Comparison of ENCODE assay signal across 17 cellular contexts in genomic region chr17:43909537-43910231, GRCh38. TPM values are rescaled to one million over a fixed set of nuclear protein-coding genes. Genes with fewer than 3 reads are reported as not detected.
"Had no signal": no experiment of that assay in that cellular context is flagged by ENCODE, and none has a peak within 500 bp of the region (broad histone marks: within the 10 kb centered on the region; RNA-seq: fewer than 3 reads in every experiment).

No MANE protein-coding gene starts in this region.

- H3K4me3 Mint-ChIP-seq: activated naive CD4-positive, alpha-beta T cell treated with anti-CD3 and anti-CD28 coated beads, Interleukin-2, amount 50 U/mL, for 24 hours; stimulated activated naive B cell treated with anti-CD40 and anti-IgM and Interleukin-4, amounts not matched to agents 10 μg/mL and 1 μg/mL and 100 μg/mL, for 72 hours had no signal

- DNase-seq: activated gamma-delta T cell had no signal

- H3K36me3 ChIP-seq: tibial artery, uterus, WERI-Rb-1 had no signal

- H3K27ac Mint-ChIP-seq: activated naive CD4-positive, alpha-beta T cell treated with anti-CD3 and anti-CD28 coated beads, Interleukin-2, amount 50 U/mL, for 24 hours; stimulated activated naive B cell treated with anti-CD40 and anti-IgM and Interleukin-4, amounts not matched to agents 10 μg/mL and 1 μg/mL and 100 μg/mL, for 72 hours had no signal

- FAIRE-seq: astrocyte had no signal

- H3K4me1 ChIP-seq: foreskin keratinocyte had no signal

- H3K27ac ChIP-seq: foreskin keratinocyte, uterus, WERI-Rb-1 had no signal

- H3K27me3 ChIP-seq: uterus had no signal

- H3K9me3 ChIP-seq: tibial artery, uterus had no signal

- H3K36me3 Mint-ChIP-seq: activated naive CD4-positive, alpha-beta T cell treated with anti-CD3 and anti-CD28 coated beads, Interleukin-2, amount 50 U/mL, for 24 hours; naive thymus-derived CD8-positive, alpha-beta T cell; stimulated activated naive B cell treated with anti-CD40 and anti-IgM and Interleukin-4, amounts not matched to agents 10 μg/mL and 1 μg/mL and 100 μg/mL, for 72 hours had no signal

- H3K4me3 ChIP-seq: tibial artery, uterus had no signal

- H3K9me3 Mint-ChIP-seq: activated naive CD4-positive, alpha-beta T cell treated with anti-CD3 and anti-CD28 coated beads, Interleukin-2, amount 50 U/mL, for 24 hours; naive thymus-derived CD8-positive, alpha-beta T cell; stimulated activated naive B cell treated with anti-CD40 and anti-IgM and Interleukin-4, amounts not matched to agents 10 μg/mL and 1 μg/mL and 100 μg/mL, for 72 hours had no signal

RNA-seq across cellular contexts. Expression of gene PPY, which starts 32.6 kb away (rescaled TPM):
- total RNA-seq: activated CD8-positive, alpha-beta memory T cell treated with anti-CD3 and anti-CD28 coated beads for 36 hours; astrocyte; dermis microvascular lymphatic vessel endothelial cell; epithelial cell of proximal tubule; fibroblast of lung; foreskin keratinocyte; liver; mucosa of gallbladder; naive thymus-derived CD8-positive, alpha-beta T cell; T-helper 2 cell treated with Interferon-gamma antibody and Interleukin-4, amounts not matched to agents 100 ng/mL and 5 ng/mL, for 36 hours; uterus had no signal
- polyA plus RNA-seq: fibroblast of lung; foreskin keratinocyte; liver; naive thymus-derived CD8-positive, alpha-beta T cell had no signal

RNA-seq across cellular contexts. Expression of gene PYY, which starts 44.1 kb away (rescaled TPM):
- total RNA-seq: activated CD8-positive, alpha-beta memory T cell treated with anti-CD3 and anti-CD28 coated beads for 36 hours; astrocyte; dermis microvascular lymphatic vessel endothelial cell; epithelial cell of proximal tubule; foreskin keratinocyte; liver; mucosa of gallbladder; naive thymus-derived CD8-positive, alpha-beta T cell; T-helper 2 cell treated with Interferon-gamma antibody and Interleukin-4, amounts not matched to agents 100 ng/mL and 5 ng/mL, for 36 hours; uterus had no signal
- polyA plus RNA-seq: adipose tissue; fibroblast of lung; naive thymus-derived CD8-positive, alpha-beta T cell had no signal
